Comparison of ENCODE assay signal across 9 cellular contexts in the genomic region with DNA sequence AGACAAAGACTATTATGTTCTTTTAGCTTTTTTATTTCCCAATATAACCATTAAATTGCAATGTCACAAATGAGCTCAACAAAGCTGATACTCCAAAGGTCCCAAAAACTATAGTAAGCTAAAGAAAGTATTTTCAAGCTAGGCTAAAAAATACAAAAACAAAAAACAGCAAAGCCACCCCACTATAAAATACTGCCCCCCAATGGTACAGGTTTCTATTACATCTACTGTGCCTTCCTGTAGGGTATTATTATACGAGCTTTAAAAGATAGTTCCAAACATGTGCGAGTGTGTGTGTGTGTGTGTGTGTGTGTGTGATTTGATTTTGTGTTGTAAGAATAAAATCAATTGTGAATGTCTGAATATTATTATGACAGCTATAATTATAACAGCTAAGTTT. TPM values are rescaled to one million over a fixed set of nuclear protein-coding genes. Genes with fewer than 3 reads are reported as not detected.
A peak's percentile ranks its signal among the peaks of the same experiment; 100 is the strongest.
DNase-seq lines count a peak whose midpoint lies in the region; ATAC-seq, FAIRE-seq and TF ChIP-seq lines count a peak whose summit lies in the region.
"Had no signal": no experiment of that assay in that cellular context is flagged by ENCODE, and none has a peak within 500 bp of the region (broad histone marks: within the 10 kb centered on the region; RNA-seq: fewer than 3 reads in every experiment).

No MANE protein-coding gene starts in this region.

- peaks cover 11% of the 10 kb centered on the region for H3K36me3 Mint-ChIP-seq in activated T-helper 17 cell treated with anti-CD3 and anti-CD28 coated beads, Interleukin-2, amount 50 U/mL, for 72 hours (ENCODE audit: low read depth)

- no peaks in the 10 kb centered on the region for H3K9me3 Mint-ChIP-seq in activated T-helper 17 cell treated with anti-CD3 and anti-CD28 coated beads, Interleukin-2, amount 50 U/mL, for 72 hours
- H3K9me3 Mint-ChIP-seq: IgD-negative memory B cell had no signal

- H3K36me3 ChIP-seq in liver (ENCODE audit: control insufficient read depth in 4 of 4, insufficient read depth in 3 of 4, low read depth in 1 of 4, low read length in 3 of 4), result no peaks in the 10 kb centered on the region

- peak; percentile 45 to 68 for TF ChIP-seq RAD21 in liver (IDR thresholded peaks at IDR 0.05)

- peak overlapping the region; percentile 63 for H3K4me3 Mint-ChIP-seq in activated T-helper 17 cell treated with anti-CD3 and anti-CD28 coated beads, Interleukin-2, amount 50 U/mL, for 72 hours
- H3K4me3 Mint-ChIP-seq: IgD-negative memory B cell had no signal

- intact Hi-C loops in lower leg skin (cut with DNase I; ENCODE audit: low total_unique reads), result no loop called here

- no peaks in the 10 kb centered on the region for H3K9me3 ChIP-seq in liver (ENCODE audit: control insufficient read depth in 4 of 4, low read length in 3 of 4)

- H3K4me3 ChIP-seq in HFF-Myc (replicated peaks; ENCODE audit: low read depth, low read length), result no peak overlapping the region
- no peak overlapping the region for H3K4me3 ChIP-seq in liver (ENCODE audit: low read depth in 1 of 3, low read length in 3 of 3)
- H3K4me3 ChIP-seq in lower leg skin (ENCODE audit: low read depth, poor library complexity, severe bottlenecking), result no peak overlapping the region

- H3K4me1 ChIP-seq in liver (ENCODE audit: control insufficient read depth in 4 of 4, insufficient read depth in 4 of 4, low read length in 3 of 4), result no peaks in the 10 kb centered on the region

- TF ChIP-seq CTCF in D721Med (IDR thresholded peaks at IDR 0.05; ENCODE audit: insufficient read depth, missing control alignments), result peak; percentile 53
- TF ChIP-seq CTCF in HFF-Myc (IDR thresholded peaks at IDR 0.05; ENCODE audit: low read depth, low read length, missing control alignments), result peak; percentile 25
- peak; percentile 37 for TF ChIP-seq CTCF in liver (IDR thresholded peaks at IDR 0.05; ENCODE audit: low read depth, low read length, missing input control)
- TF ChIP-seq CTCF in lower leg skin (IDR thresholded peaks at IDR 0.05), result no peak

- no peak for FAIRE-seq in D721Med (lab: Jason Lieb, UNC)

- 31% methylated on average over 2 of the region's 2 CpGs for WGBS in liver
- WGBS in lower leg skin, 2 donors, result 42 to 48% methylated on average over 2 of the region's 2 CpGs

- DNase-seq in D721Med (ENCODE audit: insufficient read length, low spot score), result no peak
- DNase-seq in HFF-Myc (ENCODE audit: extremely low read depth, low read depth), result peak; percentile 16
- no peak for DNase-seq in lower leg skin (ENCODE audit: low spot score in 2 of 2)
- DNase-seq in activated CD4-positive, CD25-positive, alpha-beta regulatory T cell (lab: John Stamatoyannopoulos, UW), result no peak

- no peaks in the 10 kb centered on the region for H3K27me3 ChIP-seq in liver (ENCODE audit: control insufficient read depth in 4 of 4, insufficient read depth in 4 of 4, low read length in 3 of 4)

- no peak overlapping the region for H3K27ac Mint-ChIP-seq in activated T-helper 17 cell treated with anti-CD3 and anti-CD28 coated beads, Interleukin-2, amount 50 U/mL, for 72 hours
- H3K27ac Mint-ChIP-seq: IgD-negative memory B cell had no signal

- no peaks in the 10 kb centered on the region for H3K27me3 Mint-ChIP-seq in activated T-helper 17 cell treated with anti-CD3 and anti-CD28 coated beads, Interleukin-2, amount 50 U/mL, for 72 hours
- H3K27me3 Mint-ChIP-seq: IgD-negative memory B cell had no signal

- H3K9ac ChIP-seq in liver (ENCODE audit: low read depth in 1 of 2, low read length in 2 of 2), result no peak overlapping the region

- no peak overlapping the region for H3K27ac ChIP-seq in liver (ENCODE audit: low read depth in 1 of 2, low read length in 2 of 2)

- no peak for TF ChIP-seq POLR2A in lower leg skin (IDR thresholded peaks at IDR 0.05)

- no peaks in the 10 kb centered on the region for H3K4me1 Mint-ChIP-seq in activated T-helper 17 cell treated with anti-CD3 and anti-CD28 coated beads, Interleukin-2, amount 50 U/mL, for 72 hours

- peak; percentile 35 for ATAC-seq in activated T-helper 17 cell treated with anti-CD3 and anti-CD28 coated beads, Interleukin-2, amount 50 U/mL, for 72 hours (replicated peaks)
- no peak for ATAC-seq in GM21390 (IDR thresholded peaks at IDR 0.05; ENCODE audit: unreplicated experiment)
- no peak for ATAC-seq in GM18511 (IDR thresholded peaks at IDR 0.05; ENCODE audit: unreplicated experiment)

TF ChIP-seq in liver, 16 proteins besides CTCF, POLR2A, EP300 and RAD21:
- TF ChIP-seq FOXA2 (IDR thresholded peaks at IDR 0.05), result no peak
- TF ChIP-seq RXRA (IDR thresholded peaks at IDR 0.05), result no peak
- TF ChIP-seq, protein P1, sequence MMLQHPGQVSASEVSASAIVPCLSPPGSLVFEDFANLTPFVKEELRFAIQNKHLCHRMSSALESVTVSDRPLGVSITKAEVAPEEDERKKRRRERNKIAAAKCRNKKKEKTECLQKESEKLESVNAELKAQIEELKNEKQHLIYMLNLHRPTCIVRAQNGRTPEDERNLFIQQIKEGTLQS (IDR thresholded peaks at IDR 0.05), result no peak
- no peak for TF ChIP-seq SP1 (IDR thresholded peaks at IDR 0.05)
- TF ChIP-seq, protein P2, sequence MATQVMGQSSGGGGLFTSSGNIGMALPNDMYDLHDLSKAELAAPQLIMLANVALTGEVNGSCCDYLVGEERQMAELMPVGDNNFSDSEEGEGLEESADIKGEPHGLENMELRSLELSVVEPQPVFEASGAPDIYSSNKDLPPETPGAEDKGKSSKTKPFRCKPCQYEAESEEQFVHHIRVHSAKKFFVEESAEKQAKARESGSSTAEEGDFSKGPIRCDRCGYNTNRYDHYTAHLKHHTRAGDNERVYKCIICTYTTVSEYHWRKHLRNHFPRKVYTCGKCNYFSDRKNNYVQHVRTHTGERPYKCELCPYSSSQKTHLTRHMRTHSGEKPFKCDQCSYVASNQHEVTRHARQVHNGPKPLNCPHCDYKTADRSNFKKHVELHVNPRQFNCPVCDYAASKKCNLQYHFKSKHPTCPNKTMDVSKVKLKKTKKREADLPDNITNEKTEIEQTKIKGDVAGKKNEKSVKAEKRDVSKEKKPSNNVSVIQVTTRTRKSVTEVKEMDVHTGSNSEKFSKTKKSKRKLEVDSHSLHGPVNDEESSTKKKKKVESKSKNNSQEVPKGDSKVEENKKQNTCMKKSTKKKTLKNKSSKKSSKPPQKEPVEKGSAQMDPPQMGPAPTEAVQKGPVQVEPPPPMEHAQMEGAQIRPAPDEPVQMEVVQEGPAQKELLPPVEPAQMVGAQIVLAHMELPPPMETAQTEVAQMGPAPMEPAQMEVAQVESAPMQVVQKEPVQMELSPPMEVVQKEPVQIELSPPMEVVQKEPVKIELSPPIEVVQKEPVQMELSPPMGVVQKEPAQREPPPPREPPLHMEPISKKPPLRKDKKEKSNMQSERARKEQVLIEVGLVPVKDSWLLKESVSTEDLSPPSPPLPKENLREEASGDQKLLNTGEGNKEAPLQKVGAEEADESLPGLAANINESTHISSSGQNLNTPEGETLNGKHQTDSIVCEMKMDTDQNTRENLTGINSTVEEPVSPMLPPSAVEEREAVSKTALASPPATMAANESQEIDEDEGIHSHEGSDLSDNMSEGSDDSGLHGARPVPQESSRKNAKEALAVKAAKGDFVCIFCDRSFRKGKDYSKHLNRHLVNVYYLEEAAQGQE (IDR thresholded peaks at IDR 0.05), result no peak
- no peak for TF ChIP-seq FOXA1 (IDR thresholded peaks at IDR 0.05)
- no peak for TF ChIP-seq JUND (IDR thresholded peaks at IDR 0.05)
- no peak for TF ChIP-seq NR2F2 (IDR thresholded peaks at IDR 0.05)
- no peak for TF ChIP-seq YY1 (IDR thresholded peaks at IDR 0.05)
- TF ChIP-seq EGR1 (IDR thresholded peaks at IDR 0.05; ENCODE audit: low read depth in 2 of 2), result no peak
- no peak for TF ChIP-seq HNF4A (conservative IDR thresholded peaks at IDR 0.05)
- TF ChIP-seq, protein P3, sequence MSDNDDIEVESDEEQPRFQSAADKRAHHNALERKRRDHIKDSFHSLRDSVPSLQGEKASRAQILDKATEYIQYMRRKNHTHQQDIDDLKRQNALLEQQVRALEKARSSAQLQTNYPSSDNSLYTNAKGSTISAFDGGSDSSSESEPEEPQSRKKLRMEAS (IDR thresholded peaks at IDR 0.05), result no peak
- TF ChIP-seq, protein P4, sequence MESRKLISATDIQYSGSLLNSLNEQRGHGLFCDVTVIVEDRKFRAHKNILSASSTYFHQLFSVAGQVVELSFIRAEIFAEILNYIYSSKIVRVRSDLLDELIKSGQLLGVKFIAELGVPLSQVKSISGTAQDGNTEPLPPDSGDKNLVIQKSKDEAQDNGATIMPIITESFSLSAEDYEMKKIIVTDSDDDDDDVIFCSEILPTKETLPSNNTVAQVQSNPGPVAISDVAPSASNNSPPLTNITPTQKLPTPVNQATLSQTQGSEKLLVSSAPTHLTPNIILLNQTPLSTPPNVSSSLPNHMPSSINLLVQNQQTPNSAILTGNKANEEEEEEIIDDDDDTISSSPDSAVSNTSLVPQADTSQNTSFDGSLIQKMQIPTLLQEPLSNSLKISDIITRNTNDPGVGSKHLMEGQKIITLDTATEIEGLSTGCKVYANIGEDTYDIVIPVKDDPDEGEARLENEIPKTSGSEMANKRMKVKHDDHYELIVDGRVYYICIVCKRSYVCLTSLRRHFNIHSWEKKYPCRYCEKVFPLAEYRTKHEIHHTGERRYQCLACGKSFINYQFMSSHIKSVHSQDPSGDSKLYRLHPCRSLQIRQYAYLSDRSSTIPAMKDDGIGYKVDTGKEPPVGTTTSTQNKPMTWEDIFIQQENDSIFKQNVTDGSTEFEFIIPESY (IDR thresholded peaks at IDR 0.05), result no peak
- no peak for TF ChIP-seq HNF4G (IDR thresholded peaks at IDR 0.05)
- no peak for TF ChIP-seq TAF1 (conservative IDR thresholded peaks at IDR 0.05)
- no peak for TF ChIP-seq GABPA (IDR thresholded peaks at IDR 0.05 in 1 of 2, conservative IDR thresholded peaks at IDR 0.05 in 1 of 2)

RNA-seq across cellular contexts. Expression of a gene that starts 1.1 kb away (rescaled TPM):
- total RNA-seq in activated T-helper 17 cell treated with anti-CD3 and anti-CD28 coated beads, Interleukin-2, amount 50 U/mL, for 72 hours, result 10 to 100 TPM; 33.2 to 51.7 TPM
- total RNA-seq in liver, result under 1 TPM in 1 of 2 donors, not detected in 1; 0.08 TPM
- polyA plus RNA-seq in liver, result not detected
- not detected for total RNA-seq in lower leg skin
- polyA plus RNA-seq: IgD-negative memory B cell had no signal

Comparison
In these comparisons a context has a peak if more than half of its experiments do, and no peak if none do; other contexts are left out.
1. CTCF ChIP-seq: peak in D721Med (single experiment), HFF-Myc (single experiment) and liver (single experiment); none in lower leg skin (0 of 3).
2. RNA of a gene that starts 1.1 kb away (total RNA-seq): 33.2 to 51.7 TPM in activated T-helper 17 cell treated with anti-CD3 and anti-CD28 coated beads, Interleukin-2, amount 50 U/mL, for 72 hours; 0.08 TPM in liver and not detected in lower leg skin; every median in the first group is over 10 times any median in the second.